Comparison of ENCODE assay signal across 25 cellular contexts in the genomic region with DNA sequence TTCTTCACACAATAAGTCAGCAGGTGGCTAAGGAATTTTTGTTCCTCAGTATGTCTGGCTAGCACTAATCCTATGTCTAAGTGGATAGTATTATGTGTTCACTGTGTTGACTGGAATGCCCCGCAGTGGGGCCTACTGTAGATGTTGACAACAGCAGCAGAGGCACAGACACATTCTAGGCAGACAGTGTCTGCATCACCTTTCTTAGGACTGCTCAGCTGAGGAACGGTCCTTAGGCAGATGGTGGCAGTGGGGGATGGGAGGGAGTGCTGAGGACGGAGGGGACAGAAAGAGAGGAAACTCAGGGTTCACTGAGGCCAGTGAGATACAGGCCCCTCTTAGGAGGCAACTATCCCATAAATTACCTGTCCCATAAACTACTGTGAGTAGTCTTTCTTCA.
"Had no signal": no experiment of that assay in that cellular context is flagged by ENCODE, and none has a peak within 500 bp of the region (broad histone marks: within the 10 kb centered on the region; RNA-seq: fewer than 3 reads in every experiment).

No MANE protein-coding gene starts in this region.

- DNase-seq: activated B cell treated with CpG ODN at 0.5 μM for 24 hours; activated CD4-positive, alpha-beta T cell treated with anti-CD3 and anti-CD28 coated beads, Interleukin-2, amount 10 ng/mL, durations not matched to agents 7 days and 5 days; activated CD8-positive, alpha-beta T cell treated with anti-CD3 and anti-CD28 coated beads, Interleukin-2, amount 10 ng/mL, durations not matched to agents 7 days and 5 days; activated effector memory CD4-positive, alpha-beta T cell treated with Interleukin-2 at 50 U/mL for 16 hours; activated naive CD4-positive, alpha-beta T cell; activated T-cell treated with anti-CD3 and anti-CD28 coated beads, Interleukin-2, amount 50 U/mL, for 24 hours; aorta; central memory CD4-positive, alpha-beta T cell; NCI-H1092 treated with DMSO at 0.1 percent for 48 hours; NCI-H1417 treated with DMSO at 0.1 percent for 48 hours; NCI-H1694; NCI-H2029 treated with DMSO at 0.1 percent for 48 hours; NCI-H446; NCI-H748 treated with DMSO at 0.1 percent for 48 hours; Peyer's patch; SHP77; T-helper 17 cell; T-helper 9 cell had no signal

- H3K36me3 ChIP-seq: breast epithelium, Peyer's patch, SJSA1 had no signal

- H3K9me3 Mint-ChIP-seq: activated B cell treated with CpG ODN at 0.5 μM for 24 hours; activated naive CD4-positive, alpha-beta T cell treated with anti-CD3 and anti-CD28 coated beads, Interleukin-2, amount 50 U/mL, for 24 hours; activated T-cell treated with anti-CD3 and anti-CD28 coated beads, Interleukin-2, amount 50 U/mL, for 24 hours; activated T-helper 1 cell treated with anti-CD3 and anti-CD28 coated beads, Interleukin-12 subunit alpha, Interleukin-12 subunit beta, Interleukin-2, Interleukin-4 antibody, amounts not matched to agents 30 ng/mL and 10 ng/mL and 1 ng/mL, durations not matched to agents 14 hours and 24 hours and 36 hours had no signal

- ATAC-seq: activated CD8-positive, alpha-beta T cell treated with anti-CD3 and anti-CD28 coated beads, Interleukin-2, amount 10 ng/mL, durations not matched to agents 7 days and 5 days; T-helper 17 cell had no signal

- H3K27ac ChIP-seq: breast epithelium, KMS-11, Peyer's patch, RWPE1, SJSA1 had no signal

- H3K27me3 ChIP-seq: breast epithelium, Peyer's patch, SJSA1 had no signal

- H3K4me2 ChIP-seq: KMS-11 had no signal

- H3K4me3 Mint-ChIP-seq: activated B cell treated with CpG ODN at 0.5 μM for 24 hours; activated CD4-positive, alpha-beta T cell treated with anti-CD3 and anti-CD28 coated beads, Interleukin-2, amount 10 ng/mL, durations not matched to agents 7 days and 5 days; activated CD8-positive, alpha-beta T cell treated with anti-CD3 and anti-CD28 coated beads, Interleukin-2, amount 10 ng/mL, durations not matched to agents 7 days and 5 days; activated naive CD4-positive, alpha-beta T cell treated with anti-CD3 and anti-CD28 coated beads, Interleukin-2, amount 50 U/mL, for 24 hours; activated T-cell treated with anti-CD3 and anti-CD28 coated beads, Interleukin-2, amount 50 U/mL, for 24 hours; activated T-helper 1 cell treated with anti-CD3 and anti-CD28 coated beads, Interleukin-12 subunit alpha, Interleukin-12 subunit beta, Interleukin-2, Interleukin-4 antibody, amounts not matched to agents 30 ng/mL and 10 ng/mL and 1 ng/mL, durations not matched to agents 14 hours and 24 hours and 36 hours; IgD-negative memory B cell; T-helper 17 cell had no signal

- H3K27me3 Mint-ChIP-seq: activated B cell treated with CpG ODN at 0.5 μM for 24 hours; activated CD4-positive, alpha-beta T cell treated with anti-CD3 and anti-CD28 coated beads, Interleukin-2, amount 10 ng/mL, durations not matched to agents 7 days and 5 days; activated naive CD4-positive, alpha-beta T cell treated with anti-CD3 and anti-CD28 coated beads, Interleukin-2, amount 50 U/mL, for 24 hours; activated T-cell treated with anti-CD3 and anti-CD28 coated beads, Interleukin-2, amount 50 U/mL, for 24 hours; IgD-negative memory B cell; T-helper 17 cell had no signal

- H3K9me3 ChIP-seq: breast epithelium, Peyer's patch, SJSA1 had no signal

- H3K4me1 ChIP-seq: breast epithelium, Peyer's patch had no signal

- H3K27ac Mint-ChIP-seq: activated B cell treated with CpG ODN at 0.5 μM for 24 hours; activated CD4-positive, alpha-beta T cell treated with anti-CD3 and anti-CD28 coated beads, Interleukin-2, amount 10 ng/mL, durations not matched to agents 7 days and 5 days; activated naive CD4-positive, alpha-beta T cell treated with anti-CD3 and anti-CD28 coated beads, Interleukin-2, amount 50 U/mL, for 24 hours; activated T-cell treated with anti-CD3 and anti-CD28 coated beads, Interleukin-2, amount 50 U/mL, for 24 hours; activated T-helper 1 cell treated with anti-CD3 and anti-CD28 coated beads, Interleukin-12 subunit alpha, Interleukin-12 subunit beta, Interleukin-2, Interleukin-4 antibody, amounts not matched to agents 30 ng/mL and 10 ng/mL and 1 ng/mL, durations not matched to agents 14 hours and 24 hours and 36 hours; T-helper 17 cell had no signal

- H3K36me3 Mint-ChIP-seq: IgD-negative memory B cell had no signal

- H3K4me3 ChIP-seq: breast epithelium, Peyer's patch, SJSA1 had no signal

- H3K9ac ChIP-seq: KMS-11 had no signal

- H3K4me1 Mint-ChIP-seq: activated B cell treated with CpG ODN at 0.5 μM for 24 hours, IgD-negative memory B cell, T-helper 17 cell had no signal
